In genomic region chr15:52178765-52179164, GRCh38 we compare ENCODE assay signal across 8 cellular contexts. TPM values are rescaled to one million over a fixed set of nuclear protein-coding genes. Genes with fewer than 3 reads are reported as not detected.
DNase-seq lines count a peak whose midpoint lies in the region; ATAC-seq and TF ChIP-seq lines count a peak whose summit lies in the region.

No MANE protein-coding gene starts in this region.

- H3K27ac Mint-ChIP-seq in MCF 10A (ENCODE audit: low read depth, unreplicated experiment) = peak overlapping the region; percentile 93
- peak overlapping the region; percentile 90 for H3K27ac Mint-ChIP-seq in mesothelial cell of epicardium

- H3K27me3 Mint-ChIP-seq in MCF 10A (ENCODE audit: insufficient read depth, unreplicated experiment) = no peaks in the 10 kb centered on the region
- H3K27me3 Mint-ChIP-seq in mesothelial cell of epicardium (ENCODE audit: low read depth) = peaks cover 13% of the 10 kb centered on the region

- TF ChIP-seq CTCF in HFF-Myc (IDR thresholded peaks at IDR 0.05; ENCODE audit: low read depth, low read length, missing control alignments) (no peak), MCF 10A (IDR thresholded peaks at IDR 0.05; ENCODE audit: unreplicated experiment) (no peak), mesothelial cell of epicardium (IDR thresholded peaks at IDR 0.05; ENCODE audit: unreplicated experiment) (no peak)

- peak; percentile 9 for DNase-seq in A172 (ENCODE audit: low spot score)
- no peak for DNase-seq in HFF-Myc (ENCODE audit: extremely low read depth, low read depth)
- no peak for DNase-seq in MCF 10A (ENCODE audit: unreplicated experiment)
- no peak for DNase-seq in mesothelial cell of epicardium (ENCODE audit: low spot score in 2 of 2, unreplicated experiment in 2 of 2)
- no peak for DNase-seq in NCI-H2171 treated with DMSO at 0.1 percent for 48 hours (lab: John Stamatoyannopoulos, UW)

- intact Hi-C loops in MCF 10A (cut with micrococcal nuclease) = loop anchor here (5.0 kb wide), 1 partner anchor 156 kb away; no protein-coding TSS in a partner anchor

- POLR2A ChIA-PET in MCF 10A (lab: Yijun Ruan, JAX) = interaction anchor here (0.6 to 2.8 kb wide), 29 partner anchors 8 to 556 kb away, joined by 3 to 22 read pairs (median 6); partner anchors contain the start of genes LEO1 and TMOD3

- H3K4me1 Mint-ChIP-seq in MCF 10A (ENCODE audit: insufficient read depth, unreplicated experiment) = peaks cover 10% of the 10 kb centered on the region
- H3K4me1 Mint-ChIP-seq in mesothelial cell of epicardium = peaks cover 4% of the 10 kb centered on the region

- BruUV-seq in MCF 10A (replicated peaks; lab: Mats Ljungman, UMichigan) = TSS peak; percentile 57

- peak overlapping the region; percentile 81 for H3K4me3 Mint-ChIP-seq in MCF 10A (ENCODE audit: unreplicated experiment)
- H3K4me3 Mint-ChIP-seq in mesothelial cell of epicardium = peak overlapping the region; percentile 84

- H3K9me3 Mint-ChIP-seq in MCF 10A (ENCODE audit: unreplicated experiment) (no peaks in the 10 kb centered on the region), mesothelial cell of epicardium (no peaks in the 10 kb centered on the region)

- ATAC-seq in HG03565 (IDR thresholded peaks at IDR 0.05; ENCODE audit: unreplicated experiment) = no peak
- ATAC-seq in GM18519 (IDR thresholded peaks at IDR 0.05; ENCODE audit: low FRiP score, unreplicated experiment) = no peak
- no peak for ATAC-seq in GM21737 (IDR thresholded peaks at IDR 0.05; ENCODE audit: unreplicated experiment)

- H3K36me3 Mint-ChIP-seq in MCF 10A (ENCODE audit: insufficient read depth, unreplicated experiment) (no peaks in the 10 kb centered on the region), mesothelial cell of epicardium (no peaks in the 10 kb centered on the region)

- CTCF ChIA-PET in MCF 10A (lab: Yijun Ruan, JAX) = interaction anchor here (0.6 to 1.4 kb wide), 7 partner anchors 9 to 426 kb away, joined by 3 to 5 read pairs (median 3); no protein-coding TSS in a partner anchor

- H3K4me3 ChIP-seq in HFF-Myc (replicated peaks; ENCODE audit: low read depth, low read length) = peak overlapping the region; percentile 53

RNA-seq across cellular contexts. Expression of gene GNB5, which starts 12.4 kb away (rescaled TPM):
- total RNA-seq in A172 (2014; rRNA removed; shearing (Covaris generic)) = 39.8 and 41.2 TPM in 2 replicates
- total RNA-seq in MCF 10A (2022) = 31.8 and 33.7 TPM in 2 replicates
- total RNA-seq in mesothelial cell of epicardium = 22.3 to 23.1 TPM (median 22.5 TPM) in 3 replicates
